ENCODE assay signal across 11 cellular contexts in genomic region chr12:96416033-96416790, GRCh38. TPM values are rescaled to one million over a fixed set of nuclear protein-coding genes. Genes with fewer than 3 reads are reported as not detected.
A peak's percentile ranks its signal among the peaks of the same experiment; 100 is the strongest.
DNase-seq lines count a peak whose midpoint lies in the region; ATAC-seq and TF ChIP-seq lines count a peak whose summit lies in the region.
"Had no signal": no experiment of that assay in that cellular context is flagged by ENCODE, and none has a peak within 500 bp of the region (broad histone marks: within the 10 kb centered on the region; RNA-seq: fewer than 3 reads in every experiment).

No MANE protein-coding gene starts in this region.

- H3K27ac ChIP-seq in PC-3 (ENCODE audit: low read length) (peak overlapping the region; percentile 86), suprapubic skin (peak overlapping the region; percentile 60), substantia nigra (ENCODE audit: low read depth, low read length, poor library complexity, severe bottlenecking) (no peak overlapping the region)
- H3K27ac ChIP-seq: colonic mucosa had no signal

- H3K79me2 ChIP-seq in PC-3 (ENCODE audit: low read length): no peaks in the 10 kb centered on the region

- ATAC-seq in activated CD8-positive, alpha-beta memory T cell treated with anti-CD3 and anti-CD28 coated beads, Interleukin-2, amount 10 ng/mL, durations not matched to agents 7 days and 5 days: no peak
- peak; percentile 84 for ATAC-seq in PC-3

- no peaks in the 10 kb centered on the region for H3K27me3 ChIP-seq in PC-3 (ENCODE audit: low read length)
- no peaks in the 10 kb centered on the region for H3K27me3 ChIP-seq in suprapubic skin
- H3K27me3 ChIP-seq: colonic mucosa had no signal

- H3K4me1 ChIP-seq in PC-3 (ENCODE audit: insufficient read depth, low read length) (peaks cover 22% of the 10 kb centered on the region), suprapubic skin (peaks cover 20% of the 10 kb centered on the region)
- H3K4me1 ChIP-seq: colonic mucosa had no signal

- 0 out of 2 replicates have a peak overlapping the region, but pooled peaks have one; percentile 16 for H2AFZ ChIP-seq in PC-3 (ENCODE audit: low read length)

- H3K4me1 Mint-ChIP-seq in activated CD8-positive, alpha-beta memory T cell treated with anti-CD3 and anti-CD28 coated beads, Interleukin-2, amount 10 ng/mL, durations not matched to agents 7 days and 5 days: peaks cover 47% of the 10 kb centered on the region

- H3K9me2 ChIP-seq in PC-3 (replicated peaks; ENCODE audit: low read length): no peaks in the 10 kb centered on the region

- no peaks in the 10 kb centered on the region for H4K20me1 ChIP-seq in PC-3 (ENCODE audit: low read length)

- BruUV-seq in PC-3 (replicated peaks; lab: Mats Ljungman, UMichigan): no TSS peak

- no peaks in the 10 kb centered on the region for H3K9me3 Mint-ChIP-seq in activated CD8-positive, alpha-beta memory T cell treated with anti-CD3 and anti-CD28 coated beads, Interleukin-2, amount 10 ng/mL, durations not matched to agents 7 days and 5 days (ENCODE audit: low read depth)

- TF ChIP-seq CTCF in PC-3 (conservative IDR thresholded peaks at IDR 0.05; ENCODE audit: low read depth, low read length) (no peak), fibroblast of pulmonary artery (IDR thresholded peaks at IDR 0.05; ENCODE audit: low read length, missing control alignments) (no peak), suprapubic skin (IDR thresholded peaks at IDR 0.05) (no peak)

- POLR2A ChIA-PET in PC-3 (lab: Charles Lee; ENCODE audit: unreplicated experiment): interaction anchor here (0.6 kb wide), 1 partner anchor 73 kb away, joined by 4 read pairs; the partner anchor contains the start of gene CFAP54

- no peak for TF ChIP-seq POLR2A in suprapubic skin (IDR thresholded peaks at IDR 0.05)
- no peak for TF ChIP-seq POLR2A in erythroblast (IDR thresholded peaks at IDR 0.05; ENCODE audit: low read length)

- H3K36me3 Mint-ChIP-seq in activated CD8-positive, alpha-beta memory T cell treated with anti-CD3 and anti-CD28 coated beads, Interleukin-2, amount 10 ng/mL, durations not matched to agents 7 days and 5 days: no peaks in the 10 kb centered on the region
- H3K36me3 Mint-ChIP-seq: naive B cell had no signal

- peak overlapping the region; percentile 21; the same call in 1 of the 2 replicates for H3K4me3 ChIP-seq in PC-3 (ENCODE audit: low read length)
- no peak overlapping the region for H3K4me3 ChIP-seq in fibroblast of pulmonary artery (replicated peaks; ENCODE audit: low read depth, low read length)
- no peak overlapping the region for H3K4me3 ChIP-seq in suprapubic skin
- H3K4me3 ChIP-seq: colonic mucosa had no signal

- peak overlapping the region; percentile 68 for H3K4me2 ChIP-seq in PC-3 (ENCODE audit: low read length)

- no peak overlapping the region for H3K4me3 Mint-ChIP-seq in activated CD8-positive, alpha-beta memory T cell treated with anti-CD3 and anti-CD28 coated beads, Interleukin-2, amount 10 ng/mL, durations not matched to agents 7 days and 5 days
- H3K4me3 Mint-ChIP-seq: naive B cell had no signal

- peak overlapping the region; percentile 38; the same call in 1 of the 2 replicates for H3K9ac ChIP-seq in PC-3 (ENCODE audit: low read length)

- CTCF ChIA-PET in activated CD8-positive, alpha-beta memory T cell treated with anti-CD3 and anti-CD28 coated beads, Interleukin-2, amount 10 ng/mL, durations not matched to agents 7 days and 5 days (lab: Charles Lee): interaction anchor here (0.6 to 2.0 kb wide), 8 partner anchors 11 to 100 kb away, joined by 3 to 8 read pairs (median 4); partner anchors contain the start of genes CDK17 and CFAP54
- CTCF ChIA-PET in PC-3 (lab: Charles Lee): no interaction called here

- no peak for DNase-seq in activated CD8-positive, alpha-beta memory T cell treated with anti-CD3 and anti-CD28 coated beads, Interleukin-2, amount 10 ng/mL, durations not matched to agents 7 days and 5 days
- DNase-seq in activated CD8-positive, alpha-beta memory T cell treated with anti-CD3 and anti-CD28 coated beads for 24 hours: no peak
- DNase-seq in PC-3 (peak; percentile 96), fibroblast of pulmonary artery (ENCODE audit: low read depth) (peak; percentile 90), suprapubic skin (ENCODE audit: low spot score in 2 of 2) (no peak), erythroblast (lab: John Stamatoyannopoulos, UW) (no peak), substantia nigra (lab: John Stamatoyannopoulos, UW) (no peak), DMS53 treated with DMSO at 0.1 percent for 48 hours (lab: John Stamatoyannopoulos, UW; ENCODE audit: unreplicated experiment) (no peak)
- DNase-seq: colonic mucosa, naive B cell, Right ventricle myocardium superior had no signal

- H3K9me3 ChIP-seq in PC-3 (ENCODE audit: low read length): no peaks in the 10 kb centered on the region
- no peaks in the 10 kb centered on the region for H3K9me3 ChIP-seq in suprapubic skin
- H3K9me3 ChIP-seq: colonic mucosa had no signal

- no peak for TF ChIP-seq EP300 in suprapubic skin (IDR thresholded peaks at IDR 0.05)

- WGBS in suprapubic skin: 33% methylated on average over 7 of the region's 7 CpGs

- H3K27ac Mint-ChIP-seq in activated CD8-positive, alpha-beta memory T cell treated with anti-CD3 and anti-CD28 coated beads, Interleukin-2, amount 10 ng/mL, durations not matched to agents 7 days and 5 days: peak overlapping the region; percentile 47
- H3K27ac Mint-ChIP-seq: naive B cell had no signal

- intact Hi-C loops in PC-3 (cut with micrococcal nuclease): no loop called here

- H3K36me3 ChIP-seq in PC-3 (ENCODE audit: low read depth, low read length): no peaks in the 10 kb centered on the region
- H3K36me3 ChIP-seq in suprapubic skin: no peaks in the 10 kb centered on the region
- H3K36me3 ChIP-seq: colonic mucosa had no signal

- H3F3A ChIP-seq in PC-3 (ENCODE audit: low read length, unreplicated experiment): peaks cover 7% of the 10 kb centered on the region

- H3K27me3 Mint-ChIP-seq in activated CD8-positive, alpha-beta memory T cell treated with anti-CD3 and anti-CD28 coated beads, Interleukin-2, amount 10 ng/mL, durations not matched to agents 7 days and 5 days: no peaks in the 10 kb centered on the region

RNA-seq across cellular contexts. Expression of gene CDK17, which starts 16.0 kb away (rescaled TPM):
- total RNA-seq in activated CD8-positive, alpha-beta memory T cell treated with anti-CD3 and anti-CD28 coated beads, Interleukin-2, amount 10 ng/mL, durations not matched to agents 7 days and 5 days: 10 to 100 TPM; 32.7 to 46.9 TPM
- total RNA-seq in PC-3 (2014; rRNA removed): 20.7 and 23.9 TPM in 2 replicates
- total RNA-seq in suprapubic skin: 10 to 100 TPM; 38.7 to 93.3 (median 43.4) TPM

Comparison
In these comparisons a context has a peak if more than half of its experiments do, and no peak if none do; other contexts are left out.
1. DNase-seq: peak in PC-3 (single experiment) and fibroblast of pulmonary artery (single experiment); none in activated CD8-positive, alpha-beta memory T cell treated with anti-CD3 and anti-CD28 coated beads, Interleukin-2, amount 10 ng/mL, durations not matched to agents 7 days and 5 days (single experiment), activated CD8-positive, alpha-beta memory T cell treated with anti-CD3 and anti-CD28 coated beads for 24 hours (single experiment), suprapubic skin (0 of 2), erythroblast (0 of 2), substantia nigra (0 of 49) and DMS53 treated with DMSO at 0.1 percent for 48 hours (single experiment).